In the genomic region with DNA sequence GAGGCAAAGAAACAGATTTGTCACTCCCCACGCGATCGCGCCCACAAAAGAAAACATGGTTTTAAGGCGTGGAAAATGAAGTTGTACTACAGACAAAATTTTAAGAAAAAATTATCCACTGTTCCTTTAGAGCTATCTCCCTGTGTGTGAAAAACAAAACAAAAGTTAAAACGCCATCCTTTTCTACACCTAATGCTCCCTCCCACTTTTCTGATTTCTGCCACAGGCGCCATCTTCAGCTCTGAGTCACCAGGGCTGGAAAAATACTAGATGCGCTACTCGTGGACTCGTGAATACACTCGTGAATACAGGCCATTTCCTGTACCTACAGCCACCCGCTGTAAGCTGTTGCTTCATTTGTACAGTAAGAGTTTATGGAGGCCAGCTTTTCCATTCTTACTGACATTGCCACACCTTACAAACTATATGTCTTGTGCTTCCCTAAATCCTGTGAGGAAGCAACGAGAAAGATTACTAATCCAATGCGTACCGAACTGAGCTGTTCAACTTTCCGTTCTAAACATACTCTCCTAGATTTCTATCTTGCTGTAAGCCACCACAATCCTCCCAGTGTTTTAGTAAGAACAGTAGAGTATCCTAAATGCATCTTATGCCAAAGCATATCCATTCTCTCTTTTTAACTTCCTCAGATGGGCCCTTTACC, we compare ENCODE assay signal across 8 cellular contexts. TPM values are rescaled to one million over a fixed set of nuclear protein-coding genes. Genes with fewer than 3 reads are reported as not detected.
DNase-seq lines count a peak whose midpoint lies in the region; ATAC-seq and TF ChIP-seq lines count a peak whose summit lies in the region.

No MANE protein-coding gene starts in this region.

- H2AFZ ChIP-seq in KMS-11 (ENCODE audit: low read depth) = peak overlapping the region; percentile 97

- POLR2A ChIA-PET in CD8-positive, alpha-beta T cell (lab: Charles Lee) = interaction anchor here (0.6 to 1.9 kb wide), 6 partner anchors 32 to 1294 kb away, joined by 4 to 37 read pairs (median 4); partner anchors contain the start of genes BCLAF1, MAP3K5 and MTFR2

- no peak overlapping the region for H3K27ac Mint-ChIP-seq in CD8-positive, alpha-beta T cell
- H3K27ac Mint-ChIP-seq in activated naive CD4-positive, alpha-beta T cell treated with anti-CD3 and anti-CD28 coated beads for 36 hours = no peak overlapping the region

- TF ChIP-seq POLR2A in ovary (IDR thresholded peaks at IDR 0.05) (peak; percentile 11), testis (IDR thresholded peaks at IDR 0.05) (no peak)

- peaks cover 8% of the 10 kb centered on the region for H3K4me1 Mint-ChIP-seq in CD8-positive, alpha-beta T cell (ENCODE audit: low read depth)
- H3K4me1 Mint-ChIP-seq in activated naive CD4-positive, alpha-beta T cell treated with anti-CD3 and anti-CD28 coated beads for 36 hours (ENCODE audit: low read depth) = peaks cover 16% of the 10 kb centered on the region

- no peaks in the 10 kb centered on the region for H3K27me3 Mint-ChIP-seq in CD8-positive, alpha-beta T cell (ENCODE audit: low read depth)
- H3K27me3 Mint-ChIP-seq in activated naive CD4-positive, alpha-beta T cell treated with anti-CD3 and anti-CD28 coated beads for 36 hours (ENCODE audit: low read depth) = no peaks in the 10 kb centered on the region

- no peaks in the 10 kb centered on the region for H3K36me3 ChIP-seq in CD8-positive, alpha-beta T cell (ENCODE audit: insufficient read depth, low read length)
- H3K36me3 ChIP-seq in KMS-11 (ENCODE audit: insufficient read depth) (no peaks in the 10 kb centered on the region), SJCRH30 (no peaks in the 10 kb centered on the region), ovary (no peaks in the 10 kb centered on the region), testis (ENCODE audit: low read depth, missing control alignments) (no peaks in the 10 kb centered on the region)

- H3K9me3 ChIP-seq in CD8-positive, alpha-beta T cell (ENCODE audit: low read length) = no peaks in the 10 kb centered on the region
- no peaks in the 10 kb centered on the region for H3K9me3 ChIP-seq in SJCRH30 (replicated peaks)
- no peaks in the 10 kb centered on the region for H3K9me3 ChIP-seq in ovary
- no peaks in the 10 kb centered on the region for H3K9me3 ChIP-seq in testis

- H3K4me2 ChIP-seq in KMS-11 = peak overlapping the region; percentile 95

- no peak for TF ChIP-seq EP300 in ovary (IDR thresholded peaks at IDR 0.05)

- peak overlapping the region; percentile 98 for H3K27ac ChIP-seq in CD8-positive, alpha-beta T cell (ENCODE audit: low read depth, low read length)
- H3K27ac ChIP-seq in KMS-11 (peak overlapping the region; percentile 94), SJCRH30 (peak overlapping the region; percentile 97), ovary (peak overlapping the region; percentile 92 to 96), testis (peak overlapping the region; percentile 98 to 99)

- intact Hi-C loops in CD8-positive, alpha-beta T cell (cut with DNase I, micrococcal nuclease) = loop anchor here (1.0 to 10.0 kb wide), 7 partner anchors 8 to 1546 kb away; partner anchors contain the start of genes TBPL1 (in 2 of the 2), MAP3K5 (in 1 of the 2), MTFR2 (in 1 of the 2) and MYB (in 1 of the 2)
- intact Hi-C loops in activated naive CD4-positive, alpha-beta T cell treated with anti-CD3 and anti-CD28 coated beads for 36 hours (cut with micrococcal nuclease) = loop anchor here (1.0 to 5.0 kb wide), 8 partner anchors 48 to 1719 kb away; partner anchors contain the start of genes BCLAF1, HBS1L, IFNGR1 and MYB
- intact Hi-C loops in ovary (cut with DNase I) = loop anchor here in 1 of 4 donors (2.0 kb wide), 1 partner anchor 790 kb away; the partner anchor contains the start of gene BCLAF1
- intact Hi-C loops in testis (cut with DNase I; ENCODE audit: low total_unique reads) = no loop called here

- H3K4me3 ChIP-seq in CD8-positive, alpha-beta T cell (ENCODE audit: low read depth, low read length) = peak overlapping the region; percentile 87
- H3K4me3 ChIP-seq in KMS-11 (IDR thresholded peaks at IDR 0.05; ENCODE audit: insufficient read depth, low read depth, low read length) (no peak overlapping the region), SJCRH30 (peak overlapping the region; percentile 73), ovary (peak overlapping the region; percentile 73), testis (peak overlapping the region; percentile 85)

- no peak for TF ChIP-seq CTCF in CD8-positive, alpha-beta T cell (IDR thresholded peaks at IDR 0.05)
- TF ChIP-seq CTCF in KMS-11 (conservative IDR thresholded peaks at IDR 0.05; ENCODE audit: low read depth, low read length) (no peak), ovary (IDR thresholded peaks at IDR 0.05) (no peak), testis (IDR thresholded peaks at IDR 0.05) (no peak)

- H3K27me3 ChIP-seq in CD8-positive, alpha-beta T cell (ENCODE audit: insufficient read depth, low read length) = no peaks in the 10 kb centered on the region
- no peaks in the 10 kb centered on the region for H3K27me3 ChIP-seq in KMS-11 (ENCODE audit: insufficient read depth, low read depth)
- no peaks in the 10 kb centered on the region for H3K27me3 ChIP-seq in SJCRH30
- no peaks in the 10 kb centered on the region for H3K27me3 ChIP-seq in ovary
- no peaks in the 10 kb centered on the region for H3K27me3 ChIP-seq in testis

- no peaks in the 10 kb centered on the region for H4K20me1 ChIP-seq in KMS-11 (ENCODE audit: insufficient read depth)

- CTCF ChIA-PET in CD8-positive, alpha-beta T cell (lab: Charles Lee) = interaction anchor here (0.9 to 2.3 kb wide), 6 partner anchors 8 to 817 kb away, joined by 3 to 13 read pairs (median 4); partner anchors contain the start of gene BCLAF1
- CTCF ChIA-PET in activated naive CD4-positive, alpha-beta T cell treated with anti-CD3 and anti-CD28 coated beads for 36 hours (lab: Charles Lee) = interaction anchor here (0.7 to 1.8 kb wide), 2 partner anchors 9 to 465 kb away, joined by 3 to 6 read pairs; no protein-coding TSS in a partner anchor

- DNase-seq in CD8-positive, alpha-beta T cell = peak; percentile 29 to 72 (median 62)
- DNase-seq in SJCRH30 = peak; percentile 71 to 83
- peak; percentile 86 for DNase-seq in activated naive CD4-positive, alpha-beta T cell treated with anti-CD3 and anti-CD28 coated beads for 36 hours
- peak; percentile 70 for DNase-seq in glomerular endothelial cell (ENCODE audit: extremely low read depth, low read depth, low spot score)
- DNase-seq in ovary = peak; percentile 55 to 81 (median 63)
- peak; percentile 78 for DNase-seq in testis

- peaks cover 3% of the 10 kb centered on the region for H3K36me3 Mint-ChIP-seq in CD8-positive, alpha-beta T cell
- peaks cover 6% of the 10 kb centered on the region for H3K36me3 Mint-ChIP-seq in activated naive CD4-positive, alpha-beta T cell treated with anti-CD3 and anti-CD28 coated beads for 36 hours (ENCODE audit: low read depth)

- H3K4me3 Mint-ChIP-seq in CD8-positive, alpha-beta T cell = no peak overlapping the region
- H3K4me3 Mint-ChIP-seq in activated naive CD4-positive, alpha-beta T cell treated with anti-CD3 and anti-CD28 coated beads for 36 hours = no peak overlapping the region

- peak; percentile 68 for ATAC-seq in CD8-positive, alpha-beta T cell
- ATAC-seq in GM21447 (IDR thresholded peaks at IDR 0.05; ENCODE audit: unreplicated experiment) = peak; percentile 45

- H3K4me1 ChIP-seq in CD8-positive, alpha-beta T cell (ENCODE audit: insufficient read depth, low read length) = peaks cover 6% of the 10 kb centered on the region
- peaks cover 17% of the 10 kb centered on the region for H3K4me1 ChIP-seq in KMS-11 (ENCODE audit: low read depth, poor library complexity, severe bottlenecking)
- peaks cover 6% of the 10 kb centered on the region for H3K4me1 ChIP-seq in SJCRH30
- peaks cover 2% of the 10 kb centered on the region for H3K4me1 ChIP-seq in ovary (ENCODE audit: insufficient read depth)
- peaks cover 7% of the 10 kb centered on the region for H3K4me1 ChIP-seq in testis

- no peaks in the 10 kb centered on the region for H3K9me3 Mint-ChIP-seq in CD8-positive, alpha-beta T cell
- H3K9me3 Mint-ChIP-seq in activated naive CD4-positive, alpha-beta T cell treated with anti-CD3 and anti-CD28 coated beads for 36 hours = no peaks in the 10 kb centered on the region

- peak overlapping the region; percentile 95 for H3K9ac ChIP-seq in KMS-11

- WGBS in ovary, 3 donors = 1% methylated on average over 16 of the region's 16 CpGs
- 0% methylated on average over 16 of the region's 16 CpGs for WGBS in testis, 2 donors

- peaks cover 10% of the 10 kb centered on the region for H3K79me2 ChIP-seq in KMS-11 (ENCODE audit: insufficient read depth, low read depth)

RNA-seq across cellular contexts. Expression of gene AHI1, which starts 0.8 kb away (rescaled TPM):
- total RNA-seq in CD8-positive, alpha-beta T cell = 10 to 100 TPM; 16.0 to 17.9 TPM
- 15.7 and 17.8 TPM in 2 replicates for total RNA-seq in SJCRH30 (2014; rRNA removed; shearing (Covaris generic))
- 10 to 100 TPM; 17.8 to 18.8 TPM for total RNA-seq in activated naive CD4-positive, alpha-beta T cell treated with anti-CD3 and anti-CD28 coated beads for 36 hours
- total RNA-seq in glomerular endothelial cell (7.3 and 9.5 TPM in 2 replicates), ovary (10 to 100 TPM; 25.8 to 56.2 (median 32.9) TPM), testis (10 to 100 TPM; 56.4 to 93.1 TPM)
- polyA plus RNA-seq in ovary (10 to 100 TPM in 1 of 2 donors, 1 to 10 TPM in 1; 7.1 to 20.8 TPM), testis (ENCODE audit: insufficient read depth, low read depth, low replicate concordance) (33.9 TPM)
